Comparison of ENCODE assay signal across 2 cellular contexts in the genomic region with DNA sequence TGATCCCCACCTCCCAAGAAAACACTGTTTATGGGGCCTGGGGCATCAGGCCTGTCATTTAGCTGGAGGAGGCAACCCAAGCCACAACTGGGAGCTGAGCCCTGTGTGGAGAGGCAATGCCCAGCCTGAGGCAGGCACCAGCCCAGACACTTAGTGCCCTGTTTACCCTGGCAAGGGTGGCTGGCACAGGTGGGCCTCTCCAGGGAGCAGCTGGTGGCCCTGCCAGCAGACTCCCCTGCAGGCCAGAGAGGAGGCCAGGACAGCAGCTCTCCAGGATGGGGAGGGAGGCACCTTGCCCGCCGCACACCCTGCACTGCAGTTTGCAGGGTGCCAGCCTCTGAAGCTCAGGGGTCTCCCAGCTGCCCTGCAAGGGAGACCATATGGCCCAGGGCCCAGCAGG.
TF ChIP-seq lines count a peak whose summit lies in the region.

No MANE protein-coding gene starts in this region.

TF ChIP-seq in HepG2, 621 proteins besides CTCF, POLR2A, EP300 and RAD21:
- TF ChIP-seq ZMAT3 (CRISPR knock-in tag; conservative IDR thresholded peaks at IDR 0.05), result no peak
- no peak for TF ChIP-seq DPF2 (CRISPR knock-in tag; IDR thresholded peaks at IDR 0.05; ENCODE audit: borderline replicate concordance, low read depth)
- TF ChIP-seq, protein P1, sequence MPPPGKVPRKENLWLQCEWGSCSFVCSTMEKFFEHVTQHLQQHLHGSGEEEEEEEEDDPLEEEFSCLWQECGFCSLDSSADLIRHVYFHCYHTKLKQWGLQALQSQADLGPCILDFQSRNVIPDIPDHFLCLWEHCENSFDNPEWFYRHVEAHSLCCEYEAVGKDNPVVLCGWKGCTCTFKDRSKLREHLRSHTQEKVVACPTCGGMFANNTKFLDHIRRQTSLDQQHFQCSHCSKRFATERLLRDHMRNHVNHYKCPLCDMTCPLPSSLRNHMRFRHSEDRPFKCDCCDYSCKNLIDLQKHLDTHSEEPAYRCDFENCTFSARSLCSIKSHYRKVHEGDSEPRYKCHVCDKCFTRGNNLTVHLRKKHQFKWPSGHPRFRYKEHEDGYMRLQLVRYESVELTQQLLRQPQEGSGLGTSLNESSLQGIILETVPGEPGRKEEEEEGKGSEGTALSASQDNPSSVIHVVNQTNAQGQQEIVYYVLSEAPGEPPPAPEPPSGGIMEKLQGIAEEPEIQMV (CRISPR knock-in tag; IDR thresholded peaks at IDR 0.05; ENCODE audit: low read depth), result no peak
- TF ChIP-seq NFIC (IDR thresholded peaks at IDR 0.05; ENCODE audit: low read length), result no peak

TF ChIP-seq in WTC11, 78 proteins besides CTCF, POLR2A, EP300 and RAD21:
- TF ChIP-seq ZNF416 (CRISPR knock-in tag; IDR thresholded peaks at IDR 0.05) (no peak), IRF2 (CRISPR knock-in tag; IDR thresholded peaks at IDR 0.05; ENCODE audit: borderline replicate concordance, low read depth) (no peak), HMGA2 (CRISPR knock-in tag; IDR thresholded peaks at IDR 0.05) (no peak), ZNF396 (CRISPR knock-in tag; IDR thresholded peaks at IDR 0.05; ENCODE audit: borderline replicate concordance) (no peak), ZNF423 (CRISPR knock-in tag; IDR thresholded peaks at IDR 0.05) (no peak), ZNF317 (CRISPR knock-in tag; IDR thresholded peaks at IDR 0.05; ENCODE audit: borderline replicate concordance, low read depth) (no peak), ZNF138 (CRISPR knock-in tag; conservative IDR thresholded peaks at IDR 0.05) (no peak), ZNF219 (CRISPR knock-in tag; IDR thresholded peaks at IDR 0.05; ENCODE audit: borderline replicate concordance) (no peak)
- TF ChIP-seq, protein P2, sequence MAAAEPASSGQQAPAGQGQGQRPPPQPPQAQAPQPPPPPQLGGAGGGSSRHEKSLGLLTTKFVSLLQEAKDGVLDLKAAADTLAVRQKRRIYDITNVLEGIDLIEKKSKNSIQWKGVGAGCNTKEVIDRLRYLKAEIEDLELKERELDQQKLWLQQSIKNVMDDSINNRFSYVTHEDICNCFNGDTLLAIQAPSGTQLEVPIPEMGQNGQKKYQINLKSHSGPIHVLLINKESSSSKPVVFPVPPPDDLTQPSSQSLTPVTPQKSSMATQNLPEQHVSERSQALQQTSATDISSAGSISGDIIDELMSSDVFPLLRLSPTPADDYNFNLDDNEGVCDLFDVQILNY (CRISPR knock-in tag; IDR thresholded peaks at IDR 0.05), result no peak
- TF ChIP-seq, protein P3, sequence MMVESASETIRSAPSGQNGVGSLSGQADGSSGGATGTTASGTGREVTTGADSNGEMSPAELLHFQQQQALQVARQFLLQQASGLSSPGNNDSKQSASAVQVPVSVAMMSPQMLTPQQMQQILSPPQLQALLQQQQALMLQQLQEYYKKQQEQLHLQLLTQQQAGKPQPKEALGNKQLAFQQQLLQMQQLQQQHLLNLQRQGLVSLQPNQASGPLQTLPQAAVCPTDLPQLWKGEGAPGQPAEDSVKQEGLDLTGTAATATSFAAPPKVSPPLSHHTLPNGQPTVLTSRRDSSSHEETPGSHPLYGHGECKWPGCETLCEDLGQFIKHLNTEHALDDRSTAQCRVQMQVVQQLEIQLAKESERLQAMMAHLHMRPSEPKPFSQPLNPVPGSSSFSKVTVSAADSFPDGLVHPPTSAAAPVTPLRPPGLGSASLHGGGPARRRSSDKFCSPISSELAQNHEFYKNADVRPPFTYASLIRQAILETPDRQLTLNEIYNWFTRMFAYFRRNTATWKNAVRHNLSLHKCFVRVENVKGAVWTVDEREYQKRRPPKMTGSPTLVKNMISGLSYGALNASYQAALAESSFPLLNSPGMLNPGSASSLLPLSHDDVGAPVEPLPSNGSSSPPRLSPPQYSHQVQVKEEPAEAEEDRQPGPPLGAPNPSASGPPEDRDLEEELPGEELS (CRISPR knock-in tag; IDR thresholded peaks at IDR 0.05), result no peak
- TF ChIP-seq, protein P4, sequence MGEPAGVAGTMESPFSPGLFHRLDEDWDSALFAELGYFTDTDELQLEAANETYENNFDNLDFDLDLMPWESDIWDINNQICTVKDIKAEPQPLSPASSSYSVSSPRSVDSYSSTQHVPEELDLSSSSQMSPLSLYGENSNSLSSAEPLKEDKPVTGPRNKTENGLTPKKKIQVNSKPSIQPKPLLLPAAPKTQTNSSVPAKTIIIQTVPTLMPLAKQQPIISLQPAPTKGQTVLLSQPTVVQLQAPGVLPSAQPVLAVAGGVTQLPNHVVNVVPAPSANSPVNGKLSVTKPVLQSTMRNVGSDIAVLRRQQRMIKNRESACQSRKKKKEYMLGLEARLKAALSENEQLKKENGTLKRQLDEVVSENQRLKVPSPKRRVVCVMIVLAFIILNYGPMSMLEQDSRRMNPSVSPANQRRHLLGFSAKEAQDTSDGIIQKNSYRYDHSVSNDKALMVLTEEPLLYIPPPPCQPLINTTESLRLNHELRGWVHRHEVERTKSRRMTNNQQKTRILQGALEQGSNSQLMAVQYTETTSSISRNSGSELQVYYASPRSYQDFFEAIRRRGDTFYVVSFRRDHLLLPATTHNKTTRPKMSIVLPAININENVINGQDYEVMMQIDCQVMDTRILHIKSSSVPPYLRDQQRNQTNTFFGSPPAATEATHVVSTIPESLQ (CRISPR knock-in tag; IDR thresholded peaks at IDR 0.05), result no peak
- TF ChIP-seq, protein P5, sequence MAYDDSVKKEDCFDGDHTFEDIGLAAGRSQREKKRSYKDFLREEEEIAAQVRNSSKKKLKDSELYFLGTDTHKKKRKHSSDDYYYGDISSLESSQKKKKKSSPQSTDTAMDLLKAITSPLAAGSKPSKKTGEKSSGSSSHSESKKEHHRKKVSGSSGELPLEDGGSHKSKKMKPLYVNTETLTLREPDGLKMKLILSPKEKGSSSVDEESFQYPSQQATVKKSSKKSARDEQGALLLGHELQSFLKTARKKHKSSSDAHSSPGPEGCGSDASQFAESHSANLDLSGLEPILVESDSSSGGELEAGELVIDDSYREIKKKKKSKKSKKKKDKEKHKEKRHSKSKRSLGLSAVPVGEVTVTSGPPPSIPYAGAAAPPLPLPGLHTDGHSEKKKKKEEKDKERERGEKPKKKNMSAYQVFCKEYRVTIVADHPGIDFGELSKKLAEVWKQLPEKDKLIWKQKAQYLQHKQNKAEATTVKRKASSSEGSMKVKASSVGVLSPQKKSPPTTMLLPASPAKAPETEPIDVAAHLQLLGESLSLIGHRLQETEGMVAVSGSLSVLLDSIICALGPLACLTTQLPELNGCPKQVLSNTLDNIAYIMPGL (CRISPR knock-in tag; IDR thresholded peaks at IDR 0.05), result no peak
- TF ChIP-seq, protein P6, sequence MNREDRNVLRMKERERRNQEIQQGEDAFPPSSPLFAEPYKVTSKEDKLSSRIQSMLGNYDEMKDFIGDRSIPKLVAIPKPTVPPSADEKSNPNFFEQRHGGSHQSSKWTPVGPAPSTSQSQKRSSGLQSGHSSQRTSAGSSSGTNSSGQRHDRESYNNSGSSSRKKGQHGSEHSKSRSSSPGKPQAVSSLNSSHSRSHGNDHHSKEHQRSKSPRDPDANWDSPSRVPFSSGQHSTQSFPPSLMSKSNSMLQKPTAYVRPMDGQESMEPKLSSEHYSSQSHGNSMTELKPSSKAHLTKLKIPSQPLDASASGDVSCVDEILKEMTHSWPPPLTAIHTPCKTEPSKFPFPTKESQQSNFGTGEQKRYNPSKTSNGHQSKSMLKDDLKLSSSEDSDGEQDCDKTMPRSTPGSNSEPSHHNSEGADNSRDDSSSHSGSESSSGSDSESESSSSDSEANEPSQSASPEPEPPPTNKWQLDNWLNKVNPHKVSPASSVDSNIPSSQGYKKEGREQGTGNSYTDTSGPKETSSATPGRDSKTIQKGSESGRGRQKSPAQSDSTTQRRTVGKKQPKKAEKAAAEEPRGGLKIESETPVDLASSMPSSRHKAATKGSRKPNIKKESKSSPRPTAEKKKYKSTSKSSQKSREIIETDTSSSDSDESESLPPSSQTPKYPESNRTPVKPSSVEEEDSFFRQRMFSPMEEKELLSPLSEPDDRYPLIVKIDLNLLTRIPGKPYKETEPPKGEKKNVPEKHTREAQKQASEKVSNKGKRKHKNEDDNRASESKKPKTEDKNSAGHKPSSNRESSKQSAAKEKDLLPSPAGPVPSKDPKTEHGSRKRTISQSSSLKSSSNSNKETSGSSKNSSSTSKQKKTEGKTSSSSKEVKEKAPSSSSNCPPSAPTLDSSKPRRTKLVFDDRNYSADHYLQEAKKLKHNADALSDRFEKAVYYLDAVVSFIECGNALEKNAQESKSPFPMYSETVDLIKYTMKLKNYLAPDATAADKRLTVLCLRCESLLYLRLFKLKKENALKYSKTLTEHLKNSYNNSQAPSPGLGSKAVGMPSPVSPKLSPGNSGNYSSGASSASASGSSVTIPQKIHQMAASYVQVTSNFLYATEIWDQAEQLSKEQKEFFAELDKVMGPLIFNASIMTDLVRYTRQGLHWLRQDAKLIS (CRISPR knock-in tag; IDR thresholded peaks at IDR 0.05; ENCODE audit: borderline replicate concordance), result no peak
- TF ChIP-seq, protein P7, sequence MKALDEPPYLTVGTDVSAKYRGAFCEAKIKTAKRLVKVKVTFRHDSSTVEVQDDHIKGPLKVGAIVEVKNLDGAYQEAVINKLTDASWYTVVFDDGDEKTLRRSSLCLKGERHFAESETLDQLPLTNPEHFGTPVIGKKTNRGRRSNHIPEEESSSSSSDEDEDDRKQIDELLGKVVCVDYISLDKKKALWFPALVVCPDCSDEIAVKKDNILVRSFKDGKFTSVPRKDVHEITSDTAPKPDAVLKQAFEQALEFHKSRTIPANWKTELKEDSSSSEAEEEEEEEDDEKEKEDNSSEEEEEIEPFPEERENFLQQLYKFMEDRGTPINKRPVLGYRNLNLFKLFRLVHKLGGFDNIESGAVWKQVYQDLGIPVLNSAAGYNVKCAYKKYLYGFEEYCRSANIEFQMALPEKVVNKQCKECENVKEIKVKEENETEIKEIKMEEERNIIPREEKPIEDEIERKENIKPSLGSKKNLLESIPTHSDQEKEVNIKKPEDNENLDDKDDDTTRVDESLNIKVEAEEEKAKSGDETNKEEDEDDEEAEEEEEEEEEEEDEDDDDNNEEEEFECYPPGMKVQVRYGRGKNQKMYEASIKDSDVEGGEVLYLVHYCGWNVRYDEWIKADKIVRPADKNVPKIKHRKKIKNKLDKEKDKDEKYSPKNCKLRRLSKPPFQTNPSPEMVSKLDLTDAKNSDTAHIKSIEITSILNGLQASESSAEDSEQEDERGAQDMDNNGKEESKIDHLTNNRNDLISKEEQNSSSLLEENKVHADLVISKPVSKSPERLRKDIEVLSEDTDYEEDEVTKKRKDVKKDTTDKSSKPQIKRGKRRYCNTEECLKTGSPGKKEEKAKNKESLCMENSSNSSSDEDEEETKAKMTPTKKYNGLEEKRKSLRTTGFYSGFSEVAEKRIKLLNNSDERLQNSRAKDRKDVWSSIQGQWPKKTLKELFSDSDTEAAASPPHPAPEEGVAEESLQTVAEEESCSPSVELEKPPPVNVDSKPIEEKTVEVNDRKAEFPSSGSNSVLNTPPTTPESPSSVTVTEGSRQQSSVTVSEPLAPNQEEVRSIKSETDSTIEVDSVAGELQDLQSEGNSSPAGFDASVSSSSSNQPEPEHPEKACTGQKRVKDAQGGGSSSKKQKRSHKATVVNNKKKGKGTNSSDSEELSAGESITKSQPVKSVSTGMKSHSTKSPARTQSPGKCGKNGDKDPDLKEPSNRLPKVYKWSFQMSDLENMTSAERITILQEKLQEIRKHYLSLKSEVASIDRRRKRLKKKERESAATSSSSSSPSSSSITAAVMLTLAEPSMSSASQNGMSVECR (CRISPR knock-in tag; IDR thresholded peaks at IDR 0.05; ENCODE audit: borderline replicate concordance), result no peak
